Comparison of ENCODE assay signal across 32 cellular contexts in the genomic region with DNA sequence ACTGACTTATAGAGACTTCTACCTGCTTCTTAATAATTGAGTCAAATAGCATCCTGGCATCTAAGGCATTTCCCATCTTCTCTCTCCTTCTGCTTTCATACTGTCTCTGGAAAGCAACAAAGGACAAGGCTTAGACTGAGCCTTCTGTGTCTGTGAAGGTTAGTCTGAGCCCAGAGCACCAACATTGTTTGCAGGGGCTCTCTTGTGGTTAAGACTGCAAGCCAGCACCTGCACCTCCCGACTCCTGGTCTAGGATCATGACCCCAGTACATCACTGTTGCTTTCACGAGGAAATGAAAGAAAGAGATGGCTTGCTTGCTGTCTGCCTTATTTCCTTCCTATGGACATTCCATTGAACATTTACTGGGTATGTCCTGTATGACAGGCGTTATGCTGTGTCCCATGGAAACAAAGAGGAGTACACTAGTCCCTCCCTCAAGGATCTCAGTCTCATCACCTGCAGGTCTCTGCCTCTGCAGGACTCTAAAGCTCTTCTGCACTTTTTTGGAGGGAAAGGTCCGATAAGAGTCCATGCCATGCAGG.
"Had no signal": no experiment of that assay in that cellular context is flagged by ENCODE, and none has a peak within 500 bp of the region (broad histone marks: within the 10 kb centered on the region; RNA-seq: fewer than 3 reads in every experiment).

No MANE protein-coding gene starts in this region.

- H3K9me3 Mint-ChIP-seq: activated B cell treated with CpG ODN at 0.5 μM for 24 hours; activated CD8-positive, alpha-beta T cell treated with anti-CD3 and anti-CD28 coated beads for 36 hours; activated naive CD4-positive, alpha-beta T cell treated with anti-CD3 and anti-CD28 coated beads for 36 hours; activated naive CD4-positive, alpha-beta T cell treated with anti-CD3 and anti-CD28 coated beads, Interleukin-2, amount 50 U/mL, for 24 hours; activated naive CD8-positive, alpha-beta T cell treated with anti-CD3 and anti-CD28 coated beads for 36 hours; activated naive CD8-positive, alpha-beta T cell treated with anti-CD3 and anti-CD28 coated beads, Interleukin-2, amount 50 U/mL, for 24 hours; activated T-cell treated with anti-CD3 and anti-CD28 coated beads, Interleukin-2, amount 50 U/mL, for 4 hours; activated T-helper 2 cell treated with anti-CD3 and anti-CD28 coated beads, Interferon-gamma antibody, Interleukin-2, Interleukin-4, amounts not matched to agents 10 μg/mL and 5 μg/mL and 100 μg/mL, durations not matched to agents 14 hours and 24 hours and 36 hours; T-helper 2 cell treated with Interferon-gamma antibody and Interleukin-4, amounts not matched to agents 5 μg/mL and 100 μg/mL, for 36 hours had no signal

- H3K27ac Mint-ChIP-seq: activated B cell treated with CpG ODN at 0.5 μM for 24 hours; activated CD8-positive, alpha-beta T cell treated with anti-CD3 and anti-CD28 coated beads for 36 hours; activated naive CD4-positive, alpha-beta T cell treated with anti-CD3 and anti-CD28 coated beads for 36 hours; activated naive CD4-positive, alpha-beta T cell treated with anti-CD3 and anti-CD28 coated beads, Interleukin-2, amount 50 U/mL, for 24 hours; activated naive CD8-positive, alpha-beta T cell treated with anti-CD3 and anti-CD28 coated beads for 36 hours; activated naive CD8-positive, alpha-beta T cell treated with anti-CD3 and anti-CD28 coated beads, Interleukin-2, amount 50 U/mL, for 24 hours; activated T-helper 2 cell treated with anti-CD3 and anti-CD28 coated beads, Interferon-gamma antibody, Interleukin-2, Interleukin-4, amounts not matched to agents 10 μg/mL and 5 μg/mL and 100 μg/mL, durations not matched to agents 14 hours and 24 hours and 36 hours; T-helper 17 cell; T-helper 2 cell treated with Interferon-gamma antibody and Interleukin-4, amounts not matched to agents 5 μg/mL and 100 μg/mL, for 36 hours had no signal

- H3K4me3 Mint-ChIP-seq: activated B cell treated with CpG ODN at 0.5 μM for 24 hours; activated CD8-positive, alpha-beta T cell treated with anti-CD3 and anti-CD28 coated beads for 36 hours; activated naive CD4-positive, alpha-beta T cell treated with anti-CD3 and anti-CD28 coated beads for 36 hours; activated naive CD4-positive, alpha-beta T cell treated with anti-CD3 and anti-CD28 coated beads, Interleukin-2, amount 50 U/mL, for 24 hours; activated naive CD8-positive, alpha-beta T cell treated with anti-CD3 and anti-CD28 coated beads for 36 hours; activated naive CD8-positive, alpha-beta T cell treated with anti-CD3 and anti-CD28 coated beads, Interleukin-2, amount 50 U/mL, for 24 hours; activated T-cell treated with anti-CD3 and anti-CD28 coated beads, Interleukin-2, amount 50 U/mL, for 4 hours; T-helper 17 cell; T-helper 2 cell treated with Interferon-gamma antibody and Interleukin-4, amounts not matched to agents 5 μg/mL and 100 μg/mL, for 36 hours had no signal

- H3K27ac ChIP-seq: adrenal gland, body of pancreas, foreskin keratinocyte, gastrocnemius medialis, heart left ventricle, WERI-Rb-1 had no signal

- H3K4me3 ChIP-seq: adrenal gland, body of pancreas, gastrocnemius medialis, heart left ventricle had no signal

- FAIRE-seq: colon had no signal

- H3K27me3 Mint-ChIP-seq: activated B cell treated with CpG ODN at 0.5 μM for 24 hours; activated CD8-positive, alpha-beta T cell treated with anti-CD3 and anti-CD28 coated beads for 36 hours; activated naive CD4-positive, alpha-beta T cell treated with anti-CD3 and anti-CD28 coated beads, Interleukin-2, amount 50 U/mL, for 24 hours; activated naive CD8-positive, alpha-beta T cell treated with anti-CD3 and anti-CD28 coated beads for 36 hours; activated naive CD8-positive, alpha-beta T cell treated with anti-CD3 and anti-CD28 coated beads, Interleukin-2, amount 50 U/mL, for 24 hours; T-helper 17 cell had no signal

- DNase-seq: activated B cell treated with CpG ODN at 0.5 μM for 24 hours; activated CD4-positive, alpha-beta T cell treated with anti-CD3 and anti-CD28 coated beads for 48 hours; activated CD4-positive, alpha-beta T cell treated with anti-CD3 and anti-CD28 coated beads, Interleukin-2, amount 50 U/mL, for 1 hour; activated CD4-positive, alpha-beta T cell treated with anti-CD3 and anti-CD28 coated beads, Interleukin-2, amount 50 U/mL, for 48 hours; activated CD8-positive, alpha-beta T cell treated with anti-CD3 and anti-CD28 coated beads for 36 hours; activated effector memory CD4-positive, alpha-beta T cell treated with anti-CD3 and anti-CD28 coated beads, Interleukin-2, amount 50 U/mL, for 16 hours; activated naive CD4-positive, alpha-beta T cell treated with anti-CD3 and anti-CD28 coated beads for 36 hours; activated naive CD8-positive, alpha-beta T cell treated with anti-CD3 and anti-CD28 coated beads for 36 hours; activated naive CD8-positive, alpha-beta T cell treated with anti-CD3 and anti-CD28 coated beads, Interleukin-2, amount 50 U/mL, for 24 hours; activated T-cell treated with anti-CD3 and anti-CD28 coated beads, Interleukin-2, amount 50 U/mL, for 4 hours; adrenal gland; amygdala; aorta; body of pancreas; caudate nucleus; cortex of kidney; dermis blood vessel endothelial cell; effector CD8-positive, alpha-beta T cell; foreskin keratinocyte; gastrocnemius medialis; glutamatergic neuron; heart left ventricle; T-helper 1 cell; T-helper 17 cell; T1000; WERI-Rb-1 had no signal

- H3K36me3 ChIP-seq: adrenal gland, gastrocnemius medialis, WERI-Rb-1 had no signal

- H3K9me3 ChIP-seq: adrenal gland, body of pancreas, gastrocnemius medialis, heart left ventricle had no signal

- H3K4me1 ChIP-seq: body of pancreas, foreskin keratinocyte, gastrocnemius medialis had no signal

- ATAC-seq: activated CD4-positive, CD25-positive, alpha-beta regulatory T cell treated with anti-CD3 and anti-CD28 coated beads, Interleukin-2, amount 50 U/mL, for 24 hours; activated CD8-positive, alpha-beta T cell treated with anti-CD3 and anti-CD28 coated beads for 36 hours; activated naive CD8-positive, alpha-beta T cell treated with anti-CD3 and anti-CD28 coated beads, Interleukin-2, amount 50 U/mL, for 24 hours; activated T-cell treated with anti-CD3 and anti-CD28 coated beads, Interleukin-2, amount 50 U/mL, for 4 hours; body of pancreas; esophagus mucosa; foreskin keratinocyte; gastrocnemius medialis; heart left ventricle; T-helper 17 cell had no signal

- H3K27me3 ChIP-seq: adrenal gland, body of pancreas, foreskin keratinocyte, gastrocnemius medialis, heart left ventricle had no signal

- H3K4me1 Mint-ChIP-seq: activated naive CD4-positive, alpha-beta T cell treated with anti-CD3 and anti-CD28 coated beads, Interleukin-2, amount 50 U/mL, for 24 hours; activated naive CD8-positive, alpha-beta T cell treated with anti-CD3 and anti-CD28 coated beads for 36 hours had no signal
